2 cellular contexts compared by ENCODE assay signal in the genomic region with DNA sequence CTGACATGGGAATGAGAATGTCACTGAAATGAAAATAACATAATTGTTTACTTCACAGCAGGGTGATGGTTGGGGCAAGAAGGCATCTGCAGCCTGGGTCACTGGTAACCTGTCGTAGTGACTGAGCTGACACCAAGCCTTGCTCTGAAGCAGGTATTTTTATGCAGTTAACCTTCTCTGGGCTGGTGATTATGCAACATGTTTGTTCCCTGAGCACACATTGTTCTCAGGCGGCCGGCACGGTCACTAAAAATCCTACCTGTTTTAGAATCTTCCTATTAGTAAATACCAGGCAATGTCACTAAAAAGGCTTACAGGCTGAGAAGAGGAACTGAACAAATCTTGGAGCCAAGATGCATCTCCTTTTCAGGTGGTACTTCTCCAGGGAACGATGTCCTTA.
TF ChIP-seq lines count a peak whose summit lies in the region.

No MANE protein-coding gene starts in this region.

TF ChIP-seq in WTC11, 78 proteins besides CTCF, POLR2A, EP300 and RAD21 (continued from another document):
- TF ChIP-seq, protein P1, sequence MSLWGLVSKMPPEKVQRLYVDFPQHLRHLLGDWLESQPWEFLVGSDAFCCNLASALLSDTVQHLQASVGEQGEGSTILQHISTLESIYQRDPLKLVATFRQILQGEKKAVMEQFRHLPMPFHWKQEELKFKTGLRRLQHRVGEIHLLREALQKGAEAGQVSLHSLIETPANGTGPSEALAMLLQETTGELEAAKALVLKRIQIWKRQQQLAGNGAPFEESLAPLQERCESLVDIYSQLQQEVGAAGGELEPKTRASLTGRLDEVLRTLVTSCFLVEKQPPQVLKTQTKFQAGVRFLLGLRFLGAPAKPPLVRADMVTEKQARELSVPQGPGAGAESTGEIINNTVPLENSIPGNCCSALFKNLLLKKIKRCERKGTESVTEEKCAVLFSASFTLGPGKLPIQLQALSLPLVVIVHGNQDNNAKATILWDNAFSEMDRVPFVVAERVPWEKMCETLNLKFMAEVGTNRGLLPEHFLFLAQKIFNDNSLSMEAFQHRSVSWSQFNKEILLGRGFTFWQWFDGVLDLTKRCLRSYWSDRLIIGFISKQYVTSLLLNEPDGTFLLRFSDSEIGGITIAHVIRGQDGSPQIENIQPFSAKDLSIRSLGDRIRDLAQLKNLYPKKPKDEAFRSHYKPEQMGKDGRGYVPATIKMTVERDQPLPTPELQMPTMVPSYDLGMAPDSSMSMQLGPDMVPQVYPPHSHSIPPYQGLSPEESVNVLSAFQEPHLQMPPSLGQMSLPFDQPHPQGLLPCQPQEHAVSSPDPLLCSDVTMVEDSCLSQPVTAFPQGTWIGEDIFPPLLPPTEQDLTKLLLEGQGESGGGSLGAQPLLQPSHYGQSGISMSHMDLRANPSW (CRISPR knock-in tag; conservative IDR thresholded peaks at IDR 0.05; ENCODE audit: low read depth), result no peak
- no peak for TF ChIP-seq SMAD3 (CRISPR knock-in tag; IDR thresholded peaks at IDR 0.05; ENCODE audit: borderline replicate concordance)

TF ChIP-seq in liver, 16 proteins besides CTCF, POLR2A, EP300 and RAD21 (continued from another document):
- TF ChIP-seq, protein P2, sequence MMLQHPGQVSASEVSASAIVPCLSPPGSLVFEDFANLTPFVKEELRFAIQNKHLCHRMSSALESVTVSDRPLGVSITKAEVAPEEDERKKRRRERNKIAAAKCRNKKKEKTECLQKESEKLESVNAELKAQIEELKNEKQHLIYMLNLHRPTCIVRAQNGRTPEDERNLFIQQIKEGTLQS (IDR thresholded peaks at IDR 0.05), result peak; percentile 48
- peak; percentile 90 for TF ChIP-seq SP1 (IDR thresholded peaks at IDR 0.05)
- TF ChIP-seq, protein P3, sequence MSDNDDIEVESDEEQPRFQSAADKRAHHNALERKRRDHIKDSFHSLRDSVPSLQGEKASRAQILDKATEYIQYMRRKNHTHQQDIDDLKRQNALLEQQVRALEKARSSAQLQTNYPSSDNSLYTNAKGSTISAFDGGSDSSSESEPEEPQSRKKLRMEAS (IDR thresholded peaks at IDR 0.05), result peak; percentile 82
- peak in 1 of 2 donors; percentile 55 for TF ChIP-seq EGR1 (IDR thresholded peaks at IDR 0.05; ENCODE audit: low read depth in 2 of 2)
- no peak for TF ChIP-seq NR2F2 (IDR thresholded peaks at IDR 0.05)
- TF ChIP-seq GABPA (IDR thresholded peaks at IDR 0.05 in 1 of 2, conservative IDR thresholded peaks at IDR 0.05 in 1 of 2), result no peak
- TF ChIP-seq, protein P4, sequence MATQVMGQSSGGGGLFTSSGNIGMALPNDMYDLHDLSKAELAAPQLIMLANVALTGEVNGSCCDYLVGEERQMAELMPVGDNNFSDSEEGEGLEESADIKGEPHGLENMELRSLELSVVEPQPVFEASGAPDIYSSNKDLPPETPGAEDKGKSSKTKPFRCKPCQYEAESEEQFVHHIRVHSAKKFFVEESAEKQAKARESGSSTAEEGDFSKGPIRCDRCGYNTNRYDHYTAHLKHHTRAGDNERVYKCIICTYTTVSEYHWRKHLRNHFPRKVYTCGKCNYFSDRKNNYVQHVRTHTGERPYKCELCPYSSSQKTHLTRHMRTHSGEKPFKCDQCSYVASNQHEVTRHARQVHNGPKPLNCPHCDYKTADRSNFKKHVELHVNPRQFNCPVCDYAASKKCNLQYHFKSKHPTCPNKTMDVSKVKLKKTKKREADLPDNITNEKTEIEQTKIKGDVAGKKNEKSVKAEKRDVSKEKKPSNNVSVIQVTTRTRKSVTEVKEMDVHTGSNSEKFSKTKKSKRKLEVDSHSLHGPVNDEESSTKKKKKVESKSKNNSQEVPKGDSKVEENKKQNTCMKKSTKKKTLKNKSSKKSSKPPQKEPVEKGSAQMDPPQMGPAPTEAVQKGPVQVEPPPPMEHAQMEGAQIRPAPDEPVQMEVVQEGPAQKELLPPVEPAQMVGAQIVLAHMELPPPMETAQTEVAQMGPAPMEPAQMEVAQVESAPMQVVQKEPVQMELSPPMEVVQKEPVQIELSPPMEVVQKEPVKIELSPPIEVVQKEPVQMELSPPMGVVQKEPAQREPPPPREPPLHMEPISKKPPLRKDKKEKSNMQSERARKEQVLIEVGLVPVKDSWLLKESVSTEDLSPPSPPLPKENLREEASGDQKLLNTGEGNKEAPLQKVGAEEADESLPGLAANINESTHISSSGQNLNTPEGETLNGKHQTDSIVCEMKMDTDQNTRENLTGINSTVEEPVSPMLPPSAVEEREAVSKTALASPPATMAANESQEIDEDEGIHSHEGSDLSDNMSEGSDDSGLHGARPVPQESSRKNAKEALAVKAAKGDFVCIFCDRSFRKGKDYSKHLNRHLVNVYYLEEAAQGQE (IDR thresholded peaks at IDR 0.05), result peak; percentile 26
- peak; percentile 75 to 89 for TF ChIP-seq RXRA (IDR thresholded peaks at IDR 0.05)
- TF ChIP-seq TAF1 (conservative IDR thresholded peaks at IDR 0.05), result no peak
- peak; percentile 68 to 78 for TF ChIP-seq HNF4A (conservative IDR thresholded peaks at IDR 0.05)
